ENCODE assay signal across 15 cellular contexts in the genomic region with DNA sequence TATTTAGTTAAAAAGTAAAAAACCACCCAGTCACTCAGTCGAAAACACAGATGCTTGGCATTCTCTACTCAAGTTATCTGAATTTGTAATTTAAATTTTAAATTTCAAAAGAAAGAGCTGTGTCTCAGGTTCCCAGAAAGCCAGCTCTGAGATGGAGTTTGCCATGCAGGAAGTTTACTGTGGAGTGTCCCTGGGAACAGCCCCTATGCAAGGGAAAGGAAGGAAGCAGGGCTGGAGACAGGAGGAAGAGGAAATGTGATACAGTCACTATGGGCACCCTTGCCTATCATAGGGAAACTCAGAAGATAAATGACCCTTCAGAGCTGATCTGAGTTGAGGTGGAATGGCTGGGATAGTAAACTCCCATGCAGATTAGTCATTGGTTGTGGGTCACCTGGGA.
DNase-seq lines count a peak whose midpoint lies in the region; TF ChIP-seq lines count a peak whose summit lies in the region.
"Had no signal": no experiment of that assay in that cellular context is flagged by ENCODE, and none has a peak within 500 bp of the region (broad histone marks: within the 10 kb centered on the region; RNA-seq: fewer than 3 reads in every experiment).

No MANE protein-coding gene starts in this region.

- H3K23ac ChIP-seq in H9 (ENCODE audit: insufficient read length, low read depth, low read length): no peak overlapping the region
- H3K23ac ChIP-seq in mesendoderm (ENCODE audit: low read length): no peak overlapping the region

- H4K91ac ChIP-seq in H9 (ENCODE audit: insufficient read length, low read depth, low read length): no peak overlapping the region

- DNase-seq in H9 (peak; percentile 45), NCI-H69 (lab: John Stamatoyannopoulos, UW) (peak; percentile 13), iPS DF 19.7 (ENCODE audit: low read depth, low spot score) (peak; percentile 48), mesendoderm (peak; percentile 30), NCI-H2107 treated with DMSO at 0.1 percent for 48 hours (lab: John Stamatoyannopoulos, UW; ENCODE audit: unreplicated experiment) (no peak), ovary (no peak), Peyer's patch (no peak), H4 (ENCODE audit: low spot score) (no peak)
- DNase-seq: C1 segment of cervical spinal cord, DND-41, NCI-H187, NCI-H345, NCI-H526 treated with DMSO at 0.1 percent for 48 hours, RPMI8226, SIG-M5 had no signal

- H3K4me1 ChIP-seq in H9 (ENCODE audit: insufficient read depth, low read length): peaks cover 5% of the 10 kb centered on the region; the same call in 1 of the 2 replicates
- H3K4me1 ChIP-seq in mesendoderm (ENCODE audit: control insufficient read depth, low read depth, low read length): no peaks in the 10 kb centered on the region
- no peaks in the 10 kb centered on the region for H3K4me1 ChIP-seq in ovary (ENCODE audit: insufficient read depth)
- no peaks in the 10 kb centered on the region for H3K4me1 ChIP-seq in Peyer's patch

- no peak overlapping the region for H3K9ac ChIP-seq in H9 (ENCODE audit: extremely low read depth, insufficient read length, low read length)
- no peak overlapping the region for H3K9ac ChIP-seq in mesendoderm (ENCODE audit: low read length)

- TF ChIP-seq CTCF in H9 (conservative IDR thresholded peaks at IDR 0.05): no peak
- no peak for TF ChIP-seq CTCF in ovary (IDR thresholded peaks at IDR 0.05)
- no peak for TF ChIP-seq CTCF in Peyer's patch (IDR thresholded peaks at IDR 0.05)

- no peak overlapping the region for H3K56ac ChIP-seq in H9 (ENCODE audit: insufficient read length, low read depth, low read length)
- H3K56ac ChIP-seq in mesendoderm (ENCODE audit: low read length): no peak overlapping the region

- H4K8ac ChIP-seq in H9 (replicated peaks; ENCODE audit: insufficient read length, low read depth, low read length) (no peak overlapping the region), mesendoderm (ENCODE audit: low read depth, low read length) (no peak overlapping the region)

- no peaks in the 10 kb centered on the region for H3K36me3 Mint-ChIP-seq in H9 (ENCODE audit: insufficient read depth in 1 of 3, low read depth in 3 of 3)

- H3K9me3 Mint-ChIP-seq in H9: no peaks in the 10 kb centered on the region

- no CpG with 5 or more reads among the region's 1 CpG for WGBS in H9 (ENCODE audit: extremely low coverage, insufficient read length, low lambda C conversion rate)
- WGBS in mesendoderm (ENCODE audit: extremely low coverage, insufficient coverage, low lambda C conversion rate): no CpG with 5 or more reads among the region's 1 CpG
- WGBS in ovary, 3 donors: 78 to 87% (median 86%) methylated on average over 1 of the region's 1 CpG

- no peaks in the 10 kb centered on the region for H3K27me3 Mint-ChIP-seq in H9 (ENCODE audit: low read depth)

- no peaks in the 10 kb centered on the region for H3K27me3 ChIP-seq in H9 (ENCODE audit: insufficient read depth, low read length)
- H3K27me3 ChIP-seq in mesendoderm (ENCODE audit: insufficient read depth, low read length, poor library complexity): no peaks in the 10 kb centered on the region
- H3K27me3 ChIP-seq in ovary: no peaks in the 10 kb centered on the region
- H3K27me3 ChIP-seq in Peyer's patch: no peaks in the 10 kb centered on the region

- intact Hi-C loops in ovary (cut with DNase I): no loop called here

- no peaks in the 10 kb centered on the region for H4K20me1 ChIP-seq in H9 (ENCODE audit: control insufficient read depth, insufficient read depth, insufficient read length)

- H2BK5ac ChIP-seq in H9 (ENCODE audit: insufficient read length, low read length): no peak overlapping the region
- no peak overlapping the region for H2BK5ac ChIP-seq in mesendoderm (ENCODE audit: low read length)

- H4K5ac ChIP-seq in H9 (ENCODE audit: insufficient read length, low read depth, low read length) (no peak overlapping the region), mesendoderm (ENCODE audit: low read length) (no peak overlapping the region)

- H3K9me3 ChIP-seq in H9 (ENCODE audit: control insufficient read depth, low read depth, low read length) (no peaks in the 10 kb centered on the region), ovary (no peaks in the 10 kb centered on the region), Peyer's patch (no peaks in the 10 kb centered on the region)

- peaks cover 25 to 35% of the 10 kb centered on the region in 2 experiments for H3K4me1 Mint-ChIP-seq in H9

- no peaks in the 10 kb centered on the region for H3K23me2 ChIP-seq in H9 (ENCODE audit: insufficient read length, low read depth, low read length, poor library complexity, severe bottlenecking)

- H3K79me1 ChIP-seq in H9 (ENCODE audit: insufficient read depth, low read depth, low read length, poor library complexity, severe bottlenecking) (no peaks in the 10 kb centered on the region), mesendoderm (ENCODE audit: low read length) (no peaks in the 10 kb centered on the region)

- no peak for TF ChIP-seq EP300 in ovary (IDR thresholded peaks at IDR 0.05)

- no peak overlapping the region for H2BK12ac ChIP-seq in H9 (ENCODE audit: insufficient read length, low read depth, low read length)

- H3K4me3 Mint-ChIP-seq in H9: no peak overlapping the region

- no peak overlapping the region for H3K14ac ChIP-seq in H9 (ENCODE audit: insufficient read depth, low read length)

- no peaks in the 10 kb centered on the region for H3K36me3 ChIP-seq in mesendoderm (ENCODE audit: control insufficient read depth, insufficient read depth, low read length)
- no peaks in the 10 kb centered on the region for H3K36me3 ChIP-seq in ovary
- no peaks in the 10 kb centered on the region for H3K36me3 ChIP-seq in Peyer's patch

- peak overlapping the region; percentile 14 for H2BK20ac ChIP-seq in H9 (ENCODE audit: low read depth, low read length, poor library complexity, severe bottlenecking)

- H2AK5ac ChIP-seq in H9 (ENCODE audit: insufficient read length, low read length) (no peak overlapping the region), mesendoderm (ENCODE audit: low read length) (no peak overlapping the region)

- peak overlapping the region in 2 of 3 experiments; percentile 0 to 71; a peak in 4 of 7 replicates for H3K27ac Mint-ChIP-seq in H9

- no peak overlapping the region for H2AFZ ChIP-seq in H9 (ENCODE audit: low read length)

- H3K4ac ChIP-seq in H9 (ENCODE audit: low read depth, low read length): no peak overlapping the region
- H3K4ac ChIP-seq in mesendoderm (ENCODE audit: low read depth, low read length): no peak overlapping the region

- H3K27ac ChIP-seq in H9 (ENCODE audit: insufficient read length, low read depth, low read length) (no peak overlapping the region), mesendoderm (ENCODE audit: low read depth, low read length) (no peak overlapping the region), ovary (no peak overlapping the region), Peyer's patch (no peak overlapping the region)

- H3T11ph ChIP-seq in H9 (ENCODE audit: low read length): no peak overlapping the region

- TF ChIP-seq POLR2A in ovary (IDR thresholded peaks at IDR 0.05): no peak
- no peak for TF ChIP-seq POLR2A in Peyer's patch (IDR thresholded peaks at IDR 0.05)

- H3K18ac ChIP-seq in H9 (ENCODE audit: insufficient read length, low read depth, low read length): no peak overlapping the region
- no peak overlapping the region for H3K18ac ChIP-seq in mesendoderm (ENCODE audit: low read length)

- H3K4me2 ChIP-seq in H9 (ENCODE audit: insufficient read depth, insufficient read length, low read length) (no peak overlapping the region), mesendoderm (ENCODE audit: low read length) (no peak overlapping the region)

- H2BK15ac ChIP-seq in H9 (ENCODE audit: low read depth, low read length): no peak overlapping the region
- no peak overlapping the region for H2BK15ac ChIP-seq in mesendoderm (replicated peaks; ENCODE audit: low read depth)

- no peaks in the 10 kb centered on the region for H3K79me2 ChIP-seq in H9 (ENCODE audit: insufficient read depth, low read length)
- no peaks in the 10 kb centered on the region for H3K79me2 ChIP-seq in mesendoderm (ENCODE audit: control insufficient read depth, insufficient read depth, low read length)

- H3K4me3 ChIP-seq in mesendoderm (ENCODE audit: low read length) (no peak overlapping the region), ovary (no peak overlapping the region), Peyer's patch (no peak overlapping the region)

- H2BK120ac ChIP-seq in H9 (ENCODE audit: low read depth, low read length, poor library complexity, severe bottlenecking): no peak overlapping the region
- H2BK120ac ChIP-seq in mesendoderm (ENCODE audit: low read depth, low read length): no peak overlapping the region

Comparison
In these comparisons a context has a peak if more than half of its experiments do, and no peak if none do; other contexts are left out.
1. DNase-seq: peak in H9 (single experiment), NCI-H69 (single experiment), iPS DF 19.7 (single experiment) and mesendoderm (single experiment); none in NCI-H2107 treated with DMSO at 0.1 percent for 48 hours (single experiment), ovary (0 of 5), Peyer's patch (0 of 3) and H4 (single experiment).